ENCODE assay signal across 12 cellular contexts in genomic region chr10:93461124-93461806, GRCh38. TPM values are rescaled to one million over a fixed set of nuclear protein-coding genes. Genes with fewer than 3 reads are reported as not detected.
A peak's percentile ranks its signal among the peaks of the same experiment; 100 is the strongest.
DNase-seq lines count a peak whose midpoint lies in the region; ATAC-seq and TF ChIP-seq lines count a peak whose summit lies in the region.
"Had no signal": no experiment of that assay in that cellular context is flagged by ENCODE, and none has a peak within 500 bp of the region (broad histone marks: within the 10 kb centered on the region; RNA-seq: fewer than 3 reads in every experiment).

No MANE protein-coding gene starts in this region.

- intact Hi-C loops in PC-9 (cut with micrococcal nuclease; ENCODE audit: unreplicated experiment), result no loop called here

- H3K27ac Mint-ChIP-seq in T-helper 2 cell treated with Interferon-gamma antibody and Interleukin-4, amounts not matched to agents 5 μg/mL and 100 μg/mL, for 36 hours, result peak overlapping the region; percentile 2
- peak overlapping the region in 1 of 2 donors; percentile 79 for H3K27ac Mint-ChIP-seq in activated naive CD4-positive, alpha-beta T cell treated with anti-CD3 and anti-CD28 coated beads, Interleukin-2, amount 50 U/mL, for 72 hours
- H3K27ac Mint-ChIP-seq: stimulated activated effector memory CD8-positive, alpha-beta T cell treated with anti-CD3 and anti-CD28 coated beads, Interleukin-12 subunit alpha, Interleukin-12 subunit beta, amount 100 ng/mL, for 72 hours had no signal

- peaks cover 14% of the 10 kb centered on the region for H3K4me1 ChIP-seq in PC-9 (replicated peaks; ENCODE audit: insufficient read depth)
- peaks cover 79% of the 10 kb centered on the region for H3K4me1 ChIP-seq in stomach smooth muscle (ENCODE audit: control insufficient read depth, insufficient read depth, low read length)

- H3K36me3 ChIP-seq in PC-9 (ENCODE audit: low read depth), result no peaks in the 10 kb centered on the region
- peaks cover 6 to 7% of the 10 kb centered on the region in 2 donors for H3K36me3 ChIP-seq in stomach smooth muscle (ENCODE audit: control insufficient read depth in 2 of 2, insufficient read depth in 2 of 2, low read length in 2 of 2)

- H2AFZ ChIP-seq in PC-9, result no peak overlapping the region

- no peaks in the 10 kb centered on the region for H3K9me2 ChIP-seq in PC-9 (ENCODE audit: insufficient read depth)

- no TSS peak for BruUV-seq in PC-9 (replicated peaks; lab: Mats Ljungman, UMichigan)

- H3K4me3 ChIP-seq in PC-9, result no peak overlapping the region
- H3K4me3 ChIP-seq in stomach smooth muscle (ENCODE audit: low read length in 2 of 2), result no peak overlapping the region

- peak overlapping the region; percentile 23; the same call in 1 of the 2 replicates for H3K27ac ChIP-seq in PC-9
- H3K27ac ChIP-seq in stomach smooth muscle (ENCODE audit: low read length), result peak overlapping the region; percentile 94

- H3K9me3 Mint-ChIP-seq in T-helper 2 cell treated with Interferon-gamma antibody and Interleukin-4, amounts not matched to agents 5 μg/mL and 100 μg/mL, for 36 hours, result no peaks in the 10 kb centered on the region
- peaks cover 0 to 4% of the 10 kb centered on the region in 2 donors for H3K9me3 Mint-ChIP-seq in activated naive CD4-positive, alpha-beta T cell treated with anti-CD3 and anti-CD28 coated beads, Interleukin-2, amount 50 U/mL, for 72 hours
- H3K9me3 Mint-ChIP-seq: stimulated activated effector memory CD8-positive, alpha-beta T cell treated with anti-CD3 and anti-CD28 coated beads, Interleukin-12 subunit alpha, Interleukin-12 subunit beta, amount 100 ng/mL, for 72 hours had no signal

- peaks cover 27% of the 10 kb centered on the region; the same call in 1 of the 2 replicates for H3F3A ChIP-seq in PC-9 (ENCODE audit: insufficient read depth, low read depth)

- H3K9me3 ChIP-seq in PC-9 (ENCODE audit: insufficient read depth, low read depth) (no peaks in the 10 kb centered on the region), stomach smooth muscle (ENCODE audit: control insufficient read depth in 2 of 2, low read length in 2 of 2) (no peaks in the 10 kb centered on the region)

- TF ChIP-seq CTCF in PC-9 (conservative IDR thresholded peaks at IDR 0.05), result no peak

- no peaks in the 10 kb centered on the region for H4K20me1 ChIP-seq in PC-9 (ENCODE audit: insufficient read depth)

- H3K4me2 ChIP-seq in PC-9, result peak overlapping the region; percentile 10; the same call in 1 of the 2 replicates

- CTCF ChIA-PET in PC-9 (lab: Charles Lee), result interaction anchor here (0.7 to 2.0 kb wide), 2 partner anchors 21 to 85 kb away, joined by 4 to 12 read pairs; partner anchors contain the start of gene MYOF

- H3K27me3 ChIP-seq in PC-9 (ENCODE audit: insufficient read depth, low read depth) (no peaks in the 10 kb centered on the region), stomach smooth muscle (ENCODE audit: control insufficient read depth in 1 of 2, insufficient read depth in 2 of 2, low read length in 2 of 2) (no peaks in the 10 kb centered on the region)

- no peak overlapping the region for H3K9ac ChIP-seq in stomach smooth muscle (ENCODE audit: low read length in 2 of 2)

- no peak for DNase-seq in T-helper 2 cell treated with Interferon-gamma antibody and Interleukin-4, amounts not matched to agents 5 μg/mL and 100 μg/mL, for 36 hours (ENCODE audit: low spot score)
- DNase-seq in T-helper 2 cell (no peak), PC-9 (no peak), fibroblast of peridontal ligament (ENCODE audit: extremely low read depth) (peak; percentile 75), dermis blood vessel endothelial cell (no peak)
- no peak for DNase-seq in activated naive CD4-positive, alpha-beta T cell treated with anti-CD3 and anti-CD28 coated beads, Interleukin-2, amount 50 U/mL, for 72 hours (ENCODE audit: low spot score in 2 of 2)
- DNase-seq: activated CD4-positive, alpha-beta T cell treated with anti-CD3 and anti-CD28 coated beads for 1 hour; effector memory CD4-positive, alpha-beta T cell; NCI-H1694 had no signal

- no peak for ATAC-seq in GM19455 (IDR thresholded peaks at IDR 0.05; ENCODE audit: unreplicated experiment)
- no peak for ATAC-seq in activated naive CD4-positive, alpha-beta T cell treated with anti-CD3 and anti-CD28 coated beads, Interleukin-2, amount 50 U/mL, for 72 hours
- ATAC-seq: stimulated activated effector memory CD8-positive, alpha-beta T cell treated with anti-CD3 and anti-CD28 coated beads, Interleukin-12 subunit alpha, Interleukin-12 subunit beta, amount 100 ng/mL, for 72 hours had no signal

- H3K27me3 Mint-ChIP-seq in T-helper 2 cell treated with Interferon-gamma antibody and Interleukin-4, amounts not matched to agents 5 μg/mL and 100 μg/mL, for 36 hours (ENCODE audit: low read depth), result no peaks in the 10 kb centered on the region

- peaks cover 11% of the 10 kb centered on the region for H3K4me1 Mint-ChIP-seq in T-helper 2 cell treated with Interferon-gamma antibody and Interleukin-4, amounts not matched to agents 5 μg/mL and 100 μg/mL, for 36 hours (ENCODE audit: low read depth)

- no peak overlapping the region for H3K4me3 Mint-ChIP-seq in T-helper 2 cell treated with Interferon-gamma antibody and Interleukin-4, amounts not matched to agents 5 μg/mL and 100 μg/mL, for 36 hours
- H3K4me3 Mint-ChIP-seq: stimulated activated effector memory CD8-positive, alpha-beta T cell treated with anti-CD3 and anti-CD28 coated beads, Interleukin-12 subunit alpha, Interleukin-12 subunit beta, amount 100 ng/mL, for 72 hours had no signal

- no peaks in the 10 kb centered on the region for H3K36me3 Mint-ChIP-seq in T-helper 2 cell treated with Interferon-gamma antibody and Interleukin-4, amounts not matched to agents 5 μg/mL and 100 μg/mL, for 36 hours (ENCODE audit: low read depth)
- peaks cover 13 to 30% of the 10 kb centered on the region in 2 donors for H3K36me3 Mint-ChIP-seq in activated naive CD4-positive, alpha-beta T cell treated with anti-CD3 and anti-CD28 coated beads, Interleukin-2, amount 50 U/mL, for 72 hours
- H3K36me3 Mint-ChIP-seq: stimulated activated effector memory CD8-positive, alpha-beta T cell treated with anti-CD3 and anti-CD28 coated beads, Interleukin-12 subunit alpha, Interleukin-12 subunit beta, amount 100 ng/mL, for 72 hours had no signal

- POLR2A ChIA-PET in PC-9 (lab: Charles Lee; ENCODE audit: unreplicated experiment), result interaction anchor here (0.5 to 0.7 kb wide), 8 partner anchors 14 to 456 kb away, joined by 3 to 7 read pairs (median 5); partner anchors contain the start of gene MYOF

- H3K79me2 ChIP-seq in PC-9 (ENCODE audit: low read depth), result peaks cover 66% of the 10 kb centered on the region

RNA-seq across cellular contexts. Expression of gene MYOF, which starts 20.9 kb away (rescaled TPM):
- total RNA-seq in PC-9 (2021), result 255 and 274 TPM in 2 replicates
- 190 and 467 TPM in 2 replicates for total RNA-seq in dermis blood vessel endothelial cell
- total RNA-seq in activated naive CD4-positive, alpha-beta T cell treated with anti-CD3 and anti-CD28 coated beads, Interleukin-2, amount 50 U/mL, for 72 hours, result 10 to 100 TPM; 55.4 to 65.6 TPM

RNA-seq across cellular contexts. Expression of gene CEP55, which starts 35.1 kb away (rescaled TPM):
- 29.6 and 38.9 TPM in 2 replicates for total RNA-seq in PC-9 (2021)
- 18.9 and 100 TPM in 2 replicates for total RNA-seq in dermis blood vessel endothelial cell
- total RNA-seq in activated naive CD4-positive, alpha-beta T cell treated with anti-CD3 and anti-CD28 coated beads, Interleukin-2, amount 50 U/mL, for 72 hours, result 10 to 100 TPM; 61.3 to 85.1 TPM
